Comparison of ENCODE assay signal across 20 cellular contexts in genomic region chr7:146486519-146486918, GRCh38.
A peak's percentile ranks its signal among the peaks of the same experiment; 100 is the strongest.
DNase-seq lines count a peak whose midpoint lies in the region; ATAC-seq and TF ChIP-seq lines count a peak whose summit lies in the region.
"Had no signal": no experiment of that assay in that cellular context is flagged by ENCODE, and none has a peak within 500 bp of the region (broad histone marks: within the 10 kb centered on the region; RNA-seq: fewer than 3 reads in every experiment).

No MANE protein-coding gene starts in this region.

- H3K9ac ChIP-seq in OCI-LY1 (ENCODE audit: low read length): no peak overlapping the region

- H3K79me2 ChIP-seq in OCI-LY1 (ENCODE audit: insufficient read depth, low read length): no peaks in the 10 kb centered on the region

- TF ChIP-seq CTCF in OCI-LY1 (IDR thresholded peaks at IDR 0.05; ENCODE audit: low read length) (no peak), suprapubic skin (IDR thresholded peaks at IDR 0.05) (no peak)

- no peak for TF ChIP-seq POLR2A in suprapubic skin (IDR thresholded peaks at IDR 0.05)

- H2AFZ ChIP-seq in OCI-LY1 (ENCODE audit: low read length): peak overlapping the region; percentile 1

- peaks cover 5% of the 10 kb centered on the region for H3K4me1 ChIP-seq in OCI-LY1 (ENCODE audit: insufficient read depth, low read length, severe bottlenecking)
- H3K4me1 ChIP-seq in suprapubic skin: no peaks in the 10 kb centered on the region
- H3K4me1 ChIP-seq: Peyer's patch had no signal

- H4K20me1 ChIP-seq in OCI-LY1 (ENCODE audit: insufficient read depth, low read length): no peaks in the 10 kb centered on the region

- H3K4me2 ChIP-seq in OCI-LY1 (ENCODE audit: low read length): no peak overlapping the region

- H3K4me3 ChIP-seq in OCI-LY1 (ENCODE audit: low read depth, low read length, poor library complexity, severe bottlenecking) (no peak overlapping the region), suprapubic skin (no peak overlapping the region)
- H3K4me3 ChIP-seq: K562, Peyer's patch, SK-N-MC had no signal

- no peak for TF ChIP-seq EP300 in suprapubic skin (IDR thresholded peaks at IDR 0.05)

- 47% methylated on average over 3 of the region's 3 CpGs for WGBS in suprapubic skin

- no peaks in the 10 kb centered on the region for H3F3A ChIP-seq in OCI-LY1 (ENCODE audit: insufficient read depth, low read length)

- H3K9me3 ChIP-seq in OCI-LY1 (ENCODE audit: low read length) (peaks cover 31% of the 10 kb centered on the region), suprapubic skin (peaks cover 3% of the 10 kb centered on the region)

- H3K27ac ChIP-seq in OCI-LY1 (ENCODE audit: low read depth, low read length, poor library complexity, severe bottlenecking) (no peak overlapping the region), suprapubic skin (no peak overlapping the region)
- H3K27ac ChIP-seq: Peyer's patch, SK-N-MC had no signal

- H3K36me3 ChIP-seq in OCI-LY1 (ENCODE audit: insufficient read depth, low read length) (peaks cover 6% of the 10 kb centered on the region; the same call in 1 of the 2 replicates), suprapubic skin (no peaks in the 10 kb centered on the region)
- H3K36me3 ChIP-seq: Peyer's patch had no signal

- no peak for ATAC-seq in HG03025 (IDR thresholded peaks at IDR 0.05; ENCODE audit: low FRiP score, unreplicated experiment)
- ATAC-seq: HCT116, K562 had no signal

- no peaks in the 10 kb centered on the region for H3K9me2 ChIP-seq in OCI-LY1 (ENCODE audit: low read depth, low read length)

- DNase-seq in DMS 273 treated with DMSO at 0.1 percent for 48 hours (lab: John Stamatoyannopoulos, UW): peak; percentile 8
- peak; percentile 96 for DNase-seq in NCI-H2171 treated with DMSO at 0.1 percent for 48 hours (lab: John Stamatoyannopoulos, UW)
- DNase-seq in inferior parietal cortex (ENCODE audit: extremely low spot score): peak; percentile 43
- DNase-seq in suprapubic skin (ENCODE audit: low spot score in 2 of 2): no peak
- no peak for DNase-seq in activated CD4-positive, CD25-positive, alpha-beta regulatory T cell (lab: John Stamatoyannopoulos, UW)
- DNase-seq: Calu3, Kasumi-1, NCI-H1092 treated with DMSO at 0.1 percent for 48 hours, NCI-H1436, NCI-H1930, NCI-H2107, NCI-H510A, OCI-M1, Peyer's patch, SHP77 treated with DMSO at 0.1 percent for 48 hours had no signal

- H3K27me3 ChIP-seq in OCI-LY1 (ENCODE audit: insufficient read depth, low read length): no peaks in the 10 kb centered on the region
- H3K27me3 ChIP-seq in suprapubic skin: no peaks in the 10 kb centered on the region
- H3K27me3 ChIP-seq: Peyer's patch had no signal

Comparison
In these comparisons a context has a peak if more than half of its experiments do, and no peak if none do; other contexts are left out.
1. DNase-seq: peak in DMS 273 treated with DMSO at 0.1 percent for 48 hours (single experiment), NCI-H2171 treated with DMSO at 0.1 percent for 48 hours (single experiment) and inferior parietal cortex (single experiment); none in suprapubic skin (0 of 2) and activated CD4-positive, CD25-positive, alpha-beta regulatory T cell (0 of 4).